In the genomic region with DNA sequence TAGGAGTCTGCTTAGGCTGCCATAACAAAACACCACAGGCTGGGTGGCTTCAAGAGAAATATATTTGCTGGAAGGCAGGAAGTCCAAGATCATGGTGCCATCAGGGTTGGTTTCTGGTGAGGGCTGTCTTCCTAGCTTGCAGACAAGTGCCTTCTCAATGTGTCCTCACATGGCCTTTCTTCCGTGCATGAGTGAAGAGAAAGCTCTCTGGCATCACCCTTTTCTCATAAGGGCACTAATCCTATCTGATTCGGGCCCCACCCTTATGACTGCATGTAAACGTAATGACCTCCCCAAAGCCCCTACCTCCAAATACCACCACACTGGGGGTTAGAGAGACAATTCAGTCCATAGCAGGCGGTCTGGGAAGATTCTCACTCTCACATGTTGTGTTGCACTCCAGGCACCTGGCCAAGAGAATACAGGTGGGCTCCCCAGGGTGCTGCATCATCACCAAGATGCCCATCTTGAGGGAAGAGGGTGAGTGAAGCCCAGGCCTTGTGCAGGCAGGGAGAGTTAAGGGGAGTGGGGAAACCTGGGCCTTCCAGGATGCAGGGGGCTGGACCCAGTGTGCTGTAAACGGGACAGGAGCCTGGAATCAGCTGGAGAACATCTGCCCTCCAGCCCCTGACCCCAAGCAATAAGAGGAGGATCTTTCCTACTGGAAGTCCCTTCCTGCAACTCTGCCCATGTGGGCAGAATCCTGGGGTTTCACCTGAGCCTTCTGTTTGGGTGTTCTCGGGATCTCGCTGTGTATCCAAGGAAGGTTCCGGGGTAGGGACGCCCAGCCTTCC, we compare ENCODE assay signal across 9 cellular contexts. TPM values are rescaled to one million over a fixed set of nuclear protein-coding genes. Genes with fewer than 3 reads are reported as not detected.
DNase-seq lines count a peak whose midpoint lies in the region; ATAC-seq, FAIRE-seq and TF ChIP-seq lines count a peak whose summit lies in the region.
"Had no signal": no experiment of that assay in that cellular context is flagged by ENCODE, and none has a peak within 500 bp of the region (broad histone marks: within the 10 kb centered on the region; RNA-seq: fewer than 3 reads in every experiment).

No MANE protein-coding gene starts in this region.

- H3K27ac Mint-ChIP-seq in chondrocyte (ENCODE audit: unreplicated experiment): no peak overlapping the region
- H3K27ac Mint-ChIP-seq in naive thymus-derived CD4-positive, alpha-beta T cell: peak overlapping the region; percentile 14 to 94 (median 83)
- H3K27ac Mint-ChIP-seq in HFFc6: no peak overlapping the region

- CTCF ChIA-PET in A549 (lab: Yijun Ruan, JAX): interaction anchor here (0.7 to 2.1 kb wide), 5 partner anchors 10 to 65 kb away, joined by 3 to 18 read pairs (median 3); partner anchors contain the start of gene CATIP
- CTCF ChIA-PET in naive thymus-derived CD4-positive, alpha-beta T cell (lab: Charles Lee): interaction anchor here (0.7 to 1.4 kb wide), 4 partner anchors 10 to 200 kb away, joined by 3 to 10 read pairs (median 4); partner anchors contain the start of genes CATIP and CXCR1

- 0 out of 3 replicates have a peak, but pooled peaks cover 3% of the 10 kb centered on the region for H3K4me1 ChIP-seq in A549
- peaks cover 0 to 17% of the 10 kb centered on the region in 2 donors for H3K4me1 ChIP-seq in naive thymus-derived CD4-positive, alpha-beta T cell (ENCODE audit: control insufficient read depth in 2 of 2, insufficient read depth in 2 of 2, low read length in 2 of 2)

- H3K9me3 Mint-ChIP-seq in chondrocyte (ENCODE audit: low read depth) (no peaks in the 10 kb centered on the region), HFFc6 (peaks cover 6% of the 10 kb centered on the region; the same call in 1 of the 2 replicates)
- peaks cover 0 to 3% (median 0%) of the 10 kb centered on the region in 11 donors for H3K9me3 Mint-ChIP-seq in naive thymus-derived CD4-positive, alpha-beta T cell

- peak overlapping the region; percentile 65 for H3K4me3 Mint-ChIP-seq in chondrocyte (ENCODE audit: unreplicated experiment)
- H3K4me3 Mint-ChIP-seq in naive thymus-derived CD4-positive, alpha-beta T cell: peak overlapping the region; percentile 66 to 87 (median 82)
- no peak overlapping the region; the same call in 1 of the 2 replicates for H3K4me3 Mint-ChIP-seq in HFFc6

- no peaks in the 10 kb centered on the region for H3K36me3 ChIP-seq in naive thymus-derived CD4-positive, alpha-beta T cell (ENCODE audit: control insufficient read depth in 2 of 3, insufficient read depth in 3 of 3, low read length in 3 of 3)

- POLR2A ChIA-PET in A549 (lab: Yijun Ruan, JAX): no interaction called here
- POLR2A ChIA-PET in naive thymus-derived CD4-positive, alpha-beta T cell (lab: Charles Lee): interaction anchor here (0.7 to 1.7 kb wide), 12 partner anchors 9 to 97 kb away, joined by 3 to 14 read pairs (median 3); partner anchors contain the start of genes AAMP, CATIP, CTDSP1 and PNKD

- no peak for TF ChIP-seq POLR2A in A549 (IDR thresholded peaks at IDR 0.05; ENCODE audit: low read length)

- peak overlapping the region; percentile 86 to 91; a peak in 5 of 6 replicates for H3K27ac ChIP-seq in A549
- peak overlapping the region; percentile 72 for H3K27ac ChIP-seq in naive thymus-derived CD4-positive, alpha-beta T cell (ENCODE audit: low read depth, low read length)

- 94% methylated on average over 9 of the region's 9 CpGs for WGBS in A549 (ENCODE audit: missing lambda C conversion rate)

- TF ChIP-seq CTCF in A549 (IDR thresholded peaks at IDR 0.05): no peak
- no peak for TF ChIP-seq CTCF in HFF-Myc (IDR thresholded peaks at IDR 0.05; ENCODE audit: low read depth, low read length, missing control alignments)
- TF ChIP-seq CTCF in chondrocyte (IDR thresholded peaks at IDR 0.05): no peak
- TF ChIP-seq CTCF in HFFc6 (IDR thresholded peaks at IDR 0.05): no peak

- no peaks in the 10 kb centered on the region for H3K27me3 Mint-ChIP-seq in chondrocyte (ENCODE audit: low read depth)
- H3K27me3 Mint-ChIP-seq in naive thymus-derived CD4-positive, alpha-beta T cell: peaks cover 0 to 33% (median 0%) of the 10 kb centered on the region in 5 donors
- H3K27me3 Mint-ChIP-seq in HFFc6 (ENCODE audit: insufficient read depth): peaks cover 36% of the 10 kb centered on the region

- H3K9me3 ChIP-seq in A549: 0 out of 3 replicates have a peak, but pooled peaks cover 7% of the 10 kb centered on the region
- H3K9me3 ChIP-seq in naive thymus-derived CD4-positive, alpha-beta T cell (ENCODE audit: control insufficient read depth in 2 of 3, low read length in 3 of 3): no peaks in the 10 kb centered on the region

- H3K4me3 ChIP-seq in A549 (peak overlapping the region; percentile 58), HFF-Myc (replicated peaks; ENCODE audit: low read depth, low read length) (peak overlapping the region; percentile 46)
- peak overlapping the region; percentile 74 for H3K4me3 ChIP-seq in naive thymus-derived CD4-positive, alpha-beta T cell (ENCODE audit: low read length)

- H3K27me3 ChIP-seq in naive thymus-derived CD4-positive, alpha-beta T cell (ENCODE audit: control insufficient read depth in 2 of 2, insufficient read depth in 2 of 2, low read length in 2 of 2): no peaks in the 10 kb centered on the region

- H3K36me3 Mint-ChIP-seq in chondrocyte (ENCODE audit: low read depth) (no peaks in the 10 kb centered on the region), HFFc6 (ENCODE audit: low read depth) (no peaks in the 10 kb centered on the region)
- H3K36me3 Mint-ChIP-seq in naive thymus-derived CD4-positive, alpha-beta T cell: peaks cover 0 to 2% (median 0%) of the 10 kb centered on the region in 5 donors

- H3K4me2 ChIP-seq in A549: peak overlapping the region; percentile 91

- intact Hi-C loops in naive thymus-derived CD4-positive, alpha-beta T cell (cut with micrococcal nuclease): loop anchor here (1.0 to 2.0 kb wide), 4 partner anchors 29 to 97 kb away; partner anchors contain the start of genes AAMP (in 1 of the 2), PNKD (in 1 of the 2) and TMBIM1 (in 1 of the 2)

- FAIRE-seq in A549 (lab: Jason Lieb, UNC): no peak

- TF ChIP-seq RAD21 in A549 (conservative IDR thresholded peaks at IDR 0.05 in 1 of 2, IDR thresholded peaks at IDR 0.05 in 1 of 2): no peak

- DNase-seq in A549 (ENCODE audit: low read depth in 1 of 2, low spot score in 1 of 2): no peak
- DNase-seq in HFF-Myc (ENCODE audit: extremely low read depth, low read depth): no peak
- no peak for DNase-seq in chondrocyte (ENCODE audit: low spot score)
- DNase-seq in naive thymus-derived CD4-positive, alpha-beta T cell: no peak
- DNase-seq in NCI-H2196 treated with DMSO at 0.1 percent for 48 hours (lab: John Stamatoyannopoulos, UW; ENCODE audit: unreplicated experiment): no peak
- DNase-seq in HFFc6: no peak
- DNase-seq: DMS79 treated with DMSO at 0.1 percent for 48 hours had no signal

- H3K4me1 Mint-ChIP-seq in chondrocyte (ENCODE audit: low read depth): peaks cover 10% of the 10 kb centered on the region
- H3K4me1 Mint-ChIP-seq in naive thymus-derived CD4-positive, alpha-beta T cell: peaks cover 11 to 51% (median 31%) of the 10 kb centered on the region in 7 donors
- no peaks in the 10 kb centered on the region; the same call in 1 of the 2 replicates for H3K4me1 Mint-ChIP-seq in HFFc6 (ENCODE audit: low read depth)

- no peak for ATAC-seq in A549
- ATAC-seq in naive thymus-derived CD4-positive, alpha-beta T cell: no peak
- no peak for ATAC-seq in HG03521 (IDR thresholded peaks at IDR 0.05; ENCODE audit: unreplicated experiment)
- ATAC-seq in GM18907 (IDR thresholded peaks at IDR 0.05; ENCODE audit: unreplicated experiment): no peak

- TF ChIP-seq EP300 in A549 (IDR thresholded peaks at IDR 0.05): no peak

RNA-seq across cellular contexts. Expression of gene CATIP, which starts 10.2 kb away (rescaled TPM):
- polyA plus RNA-seq in A549 (2011; rRNA removed): 0.17 and 0.41 TPM in 2 replicates
- 0.14 and 0.20 TPM in 2 replicates for polyA plus RNA-seq in A549 (2012; cell fraction: cytosol; rRNA removed)
- 0.33 and 0.34 TPM in 2 replicates for polyA plus RNA-seq in A549 (2012; cell fraction: nucleus; rRNA removed)
- 0.09 to 0.15 TPM in 2 of 3 replicates, not detected in the other for polyA plus RNA-seq in A549 (2017; fragmentation: RNase III; extraction: RNeasy Plus Mini Kit Qiagen cat#74134 plus additional on column Dnase treatment)
- polyA minus RNA-seq in A549 (2011; rRNA and poly(A)+ RNA removed): 1.9 and 2.0 TPM in 2 replicates
- not detected in 3 replicates for total RNA-seq in chondrocyte
- total RNA-seq in naive thymus-derived CD4-positive, alpha-beta T cell: under 1 TPM in 1 of 5 experiments, not detected in 4; 0.49 TPM
- polyA plus RNA-seq in naive thymus-derived CD4-positive, alpha-beta T cell: not detected
- total RNA-seq in HFFc6 (2021; fragmentation: NEBNext Ultra II Directional; extraction: Animal tissue kit (Norgen Biotek cat#: 25700)): not detected

RNA-seq across cellular contexts. Expression of gene SLC11A1, which starts 15.3 kb away (rescaled TPM):
- polyA plus RNA-seq in A549 (2011; rRNA removed) (0.36 and 0.52 TPM in 2 replicates), A549 (2017; fragmentation: RNase III; extraction: RNeasy Plus Mini Kit Qiagen cat#74134 plus additional on column Dnase treatment) (0.11 to 0.18 TPM (median 0.14 TPM) in 3 replicates)
- polyA plus RNA-seq in A549 (2012; cell fraction: cytosol; rRNA removed): 0.21 and 0.22 TPM in 2 replicates
- polyA plus RNA-seq in A549 (2012; cell fraction: nucleus; rRNA removed): 0.55 and 2.4 TPM in 2 replicates
- polyA minus RNA-seq in A549 (2011; rRNA and poly(A)+ RNA removed): 1.2 and 1.5 TPM in 2 replicates
- 0.08 to 0.15 TPM (median 0.10 TPM) in 3 replicates for total RNA-seq in chondrocyte
- 100 to 1,000 TPM in 1 of 5 experiments, 10 to 100 TPM in 1, 1 to 10 TPM in 2, under 1 TPM in 1; 0.27 to 399 (median 1.9) TPM for total RNA-seq in naive thymus-derived CD4-positive, alpha-beta T cell
- under 1 TPM; 0.49 to 0.97 TPM for polyA plus RNA-seq in naive thymus-derived CD4-positive, alpha-beta T cell
- total RNA-seq in HFFc6 (2021; fragmentation: NEBNext Ultra II Directional; extraction: Animal tissue kit (Norgen Biotek cat#: 25700)): under 1 TPM; 0.05 to 0.16 (median 0.11) TPM

RNA-seq across cellular contexts. Expression of gene CTDSP1, which starts 32.9 kb away (rescaled TPM):
- polyA plus RNA-seq in A549 (2011; rRNA removed) (50.3 and 64.3 TPM in 2 replicates), A549 (2017; fragmentation: RNase III; extraction: RNeasy Plus Mini Kit Qiagen cat#74134 plus additional on column Dnase treatment) (34.6 to 42.8 TPM (median 39.5 TPM) in 3 replicates)
- polyA plus RNA-seq in A549 (2012; cell fraction: cytosol; rRNA removed): 80.1 and 110 TPM in 2 replicates
- polyA plus RNA-seq in A549 (2012; cell fraction: nucleus; rRNA removed): 128 and 139 TPM in 2 replicates
- polyA minus RNA-seq in A549 (2011; rRNA and poly(A)+ RNA removed): 110 and 115 TPM in 2 replicates
- 85.0 to 97.8 TPM (median 95.3 TPM) in 3 replicates for total RNA-seq in chondrocyte
- total RNA-seq in naive thymus-derived CD4-positive, alpha-beta T cell: 100 to 1,000 TPM; 110 to 219 (median 156) TPM
- polyA plus RNA-seq in naive thymus-derived CD4-positive, alpha-beta T cell: 10 to 100 TPM; 22.5 TPM
- 10 to 100 TPM; 72.0 to 82.0 (median 75.5) TPM for total RNA-seq in HFFc6 (2021; fragmentation: NEBNext Ultra II Directional; extraction: Animal tissue kit (Norgen Biotek cat#: 25700))

RNA-seq across cellular contexts. Expression of gene VIL1, which starts 52.1 kb away (rescaled TPM):
- polyA plus RNA-seq in A549 (2011; rRNA removed) (2.3 and 3.7 TPM in 2 replicates), A549 (2017; fragmentation: RNase III; extraction: RNeasy Plus Mini Kit Qiagen cat#74134 plus additional on column Dnase treatment) (1.2 to 1.9 TPM (median 1.9 TPM) in 3 replicates)
- polyA plus RNA-seq in A549 (2012; cell fraction: cytosol; rRNA removed): 0.67 and 0.89 TPM in 2 replicates
- polyA plus RNA-seq in A549 (2012; cell fraction: nucleus; rRNA removed): 1.2 and 1.9 TPM in 2 replicates
- 4.9 and 6.1 TPM in 2 replicates for polyA minus RNA-seq in A549 (2011; rRNA and poly(A)+ RNA removed)
- total RNA-seq in chondrocyte: not detected in 3 replicates
- total RNA-seq in naive thymus-derived CD4-positive, alpha-beta T cell: under 1 TPM in 3 of 5 experiments, not detected in 2; 0.12 to 0.69 (median 0.22) TPM
- under 1 TPM; 0.10 to 0.15 TPM for polyA plus RNA-seq in naive thymus-derived CD4-positive, alpha-beta T cell
- not detected for total RNA-seq in HFFc6 (2021; fragmentation: NEBNext Ultra II Directional; extraction: Animal tissue kit (Norgen Biotek cat#: 25700))

Comparison
In these comparisons a context has a peak if more than half of its experiments do, and no peak if none do; other contexts are left out.
1. H3K27ac Mint-ChIP-seq: peak in naive thymus-derived CD4-positive, alpha-beta T cell (9 of 9); none in chondrocyte (single experiment) and HFFc6 (single experiment).
2. Peak in every context shown above with its lines, with median percentiles within 50 percentile points of each other: H3K4me3 ChIP-seq.